16 cellular contexts compared by ENCODE assay signal in the genomic region with DNA sequence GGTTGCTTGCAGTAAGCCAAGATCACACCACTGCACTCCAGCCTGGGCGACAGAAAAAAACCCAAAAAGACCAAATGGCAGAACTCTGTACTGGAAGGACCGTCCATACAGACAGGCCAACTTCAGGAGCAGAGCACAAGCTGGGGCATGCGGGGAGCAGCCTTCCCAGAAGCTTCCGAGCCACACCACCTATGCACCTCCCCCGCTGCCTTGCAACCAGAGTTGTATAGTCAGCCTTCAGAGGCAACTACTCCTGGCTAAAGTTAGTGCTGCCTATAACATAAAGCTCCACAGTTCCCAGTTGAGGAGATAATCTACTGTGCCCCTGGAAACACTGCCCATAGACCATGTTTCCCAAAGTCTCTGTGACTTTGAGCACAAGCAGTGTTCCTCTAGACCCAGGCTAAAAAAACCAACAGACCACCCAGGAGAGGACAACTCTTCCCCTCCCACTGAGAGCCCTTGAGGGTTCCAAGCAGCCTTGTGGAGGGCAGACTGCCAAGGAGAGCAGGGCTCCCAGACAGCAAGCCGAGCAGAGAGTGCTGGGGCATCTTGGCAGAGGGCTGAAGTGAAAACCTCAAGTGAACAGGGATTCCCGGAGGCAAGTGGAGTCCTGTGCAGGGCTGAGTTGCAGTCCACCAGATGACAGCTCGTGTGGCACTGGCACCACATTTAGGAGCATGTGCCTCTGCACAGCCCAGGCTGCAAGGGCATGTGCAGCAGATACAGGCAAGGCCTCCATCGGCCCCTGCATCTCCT. TPM values are rescaled to one million over a fixed set of nuclear protein-coding genes. Genes with fewer than 3 reads are reported as not detected.
DNase-seq lines count a peak whose midpoint lies in the region; ATAC-seq and TF ChIP-seq lines count a peak whose summit lies in the region.
"Had no signal": no experiment of that assay in that cellular context is flagged by ENCODE, and none has a peak within 500 bp of the region (broad histone marks: within the 10 kb centered on the region; RNA-seq: fewer than 3 reads in every experiment).

No MANE protein-coding gene starts in this region.

- H3K36me3 ChIP-seq in left ventricle myocardium inferior, result peaks cover 51% of the 10 kb centered on the region

- no peak overlapping the region for H3K27ac Mint-ChIP-seq in glutamatergic neuron (ENCODE audit: unreplicated experiment)
- H3K27ac Mint-ChIP-seq: type B pancreatic cell had no signal

- H3K4me1 Mint-ChIP-seq in glutamatergic neuron (ENCODE audit: low read depth, unreplicated experiment), result peaks cover 3% of the 10 kb centered on the region

- ATAC-seq in sciatic nerve (peak; percentile 35), HG03108 (IDR thresholded peaks at IDR 0.05; ENCODE audit: unreplicated experiment) (no peak), HG02571 (IDR thresholded peaks at IDR 0.05; ENCODE audit: unreplicated experiment) (no peak)

- H3K9me3 ChIP-seq in left ventricle myocardium inferior (replicated peaks), result no peaks in the 10 kb centered on the region
- H3K9me3 ChIP-seq: prostate gland had no signal

- H3K36me3 Mint-ChIP-seq in glutamatergic neuron (ENCODE audit: unreplicated experiment), result no peaks in the 10 kb centered on the region

- no peaks in the 10 kb centered on the region for H3K27me3 ChIP-seq in left ventricle myocardium inferior (ENCODE audit: low read depth)

- H3K4me3 ChIP-seq in astrocyte of the spinal cord (ENCODE audit: low read depth, low read length) (no peak overlapping the region), left ventricle myocardium inferior (no peak overlapping the region)
- H3K4me3 ChIP-seq: coronary artery, prostate gland had no signal

- intact Hi-C loops in left ventricle myocardium inferior (cut with micrococcal nuclease) (no loop called here), sciatic nerve (cut with DNase I) (no loop called here)

- H3K9me3 Mint-ChIP-seq in glutamatergic neuron (ENCODE audit: unreplicated experiment), result peaks cover 2% of the 10 kb centered on the region
- H3K9me3 Mint-ChIP-seq: CD4-positive, alpha-beta memory T cell; type B pancreatic cell had no signal

- H3K4me1 ChIP-seq in left ventricle myocardium inferior, result peaks cover 68% of the 10 kb centered on the region

- H3K27ac ChIP-seq in left ventricle myocardium inferior (replicated peaks), result peak overlapping the region; percentile 37
- H3K27ac ChIP-seq: coronary artery, prostate gland had no signal

- no peaks in the 10 kb centered on the region for H3K27me3 Mint-ChIP-seq in glutamatergic neuron (ENCODE audit: unreplicated experiment)
- H3K27me3 Mint-ChIP-seq: CD4-positive, alpha-beta memory T cell; type B pancreatic cell had no signal

- in situ Hi-C loops in astrocyte of the spinal cord (cut with HindIII; ENCODE audit: low sequenced_read_pairs), result no loop called here

- DNase-seq in M059J (ENCODE audit: low read depth) (peak; percentile 11), astrocyte of the spinal cord (ENCODE audit: low read depth, low spot score) (peak; percentile 41), left ventricle myocardium inferior (no peak), sciatic nerve (ENCODE audit: low spot score) (no peak), glutamatergic neuron (no peak)
- DNase-seq: activated CD4-positive, alpha-beta T cell treated with anti-CD3 and anti-CD28 coated beads for 4 hours; activated T-cell treated with anti-CD3 and anti-CD28 coated beads, Interleukin-2, amount 50 U/mL, for 1 hour; CD4-positive, alpha-beta memory T cell; foreskin fibroblast; MV-4-11; NCI-H82 had no signal

- TF ChIP-seq CTCF in astrocyte of the spinal cord (IDR thresholded peaks at IDR 0.05; ENCODE audit: low read depth, low read length), result no peak
- TF ChIP-seq CTCF in left ventricle myocardium inferior (IDR thresholded peaks at IDR 0.05; ENCODE audit: borderline replicate concordance), result no peak
- no peak for TF ChIP-seq CTCF in glutamatergic neuron (IDR thresholded peaks at IDR 0.05; ENCODE audit: partially characterized antibody, unreplicated experiment)

- H3K4me3 Mint-ChIP-seq in glutamatergic neuron (ENCODE audit: unreplicated experiment), result no peak overlapping the region
- H3K4me3 Mint-ChIP-seq: type B pancreatic cell had no signal

RNA-seq across cellular contexts. Expression of a gene that starts 6.8 kb away (rescaled TPM):
- total RNA-seq in M059J (2014; rRNA removed; shearing (Covaris generic)), result 5.3 and 5.6 TPM in 2 replicates
- total RNA-seq in left ventricle myocardium inferior (2.9 TPM), sciatic nerve (4.5 TPM), glutamatergic neuron (ENCODE audit: unreplicated experiment) (6.4 TPM)

RNA-seq across cellular contexts. Expression of a gene that starts 32.7 kb away (rescaled TPM):
- total RNA-seq in M059J (2014; rRNA removed; shearing (Covaris generic)), result 0.30 and 2.0 TPM in 2 replicates
- 173 TPM for total RNA-seq in left ventricle myocardium inferior
- total RNA-seq in sciatic nerve, result 194 TPM
- total RNA-seq in glutamatergic neuron (ENCODE audit: unreplicated experiment), result 0.29 TPM

Comparison
In these comparisons a context has a peak if more than half of its experiments do, and no peak if none do; other contexts are left out.
1. DNase-seq: peak in M059J (single experiment) and astrocyte of the spinal cord (single experiment); none in left ventricle myocardium inferior (single experiment), sciatic nerve (single experiment) and glutamatergic neuron (single experiment).
2. RNA of a gene that starts 32.7 kb away (total RNA-seq): 194 TPM in sciatic nerve (single experiment) and 173 TPM in left ventricle myocardium inferior (single experiment); 0.30 to 2.0 TPM in M059J and 0.29 TPM in glutamatergic neuron (single experiment); every median in the first group is over 10 times any median in the second.